ENCODE assay signal across 13 cellular contexts in genomic region chr2:104769096-104769495, GRCh38.
DNase-seq lines count a peak whose midpoint lies in the region; ATAC-seq and TF ChIP-seq lines count a peak whose summit lies in the region.
"Had no signal": no experiment of that assay in that cellular context is flagged by ENCODE, and none has a peak within 500 bp of the region (broad histone marks: within the 10 kb centered on the region; RNA-seq: fewer than 3 reads in every experiment).

No MANE protein-coding gene starts in this region.

- H3K27me3 ChIP-seq in SJSA1 (replicated peaks) = no peaks in the 10 kb centered on the region

- no peak overlapping the region for H3K4me3 ChIP-seq in AG10803 (ENCODE audit: low read length)
- H3K4me3 ChIP-seq in SJSA1 = no peak overlapping the region
- no peak overlapping the region for H3K4me3 ChIP-seq in epithelial cell of proximal tubule (ENCODE audit: low read depth, low read length)
- H3K4me3 ChIP-seq: A549 had no signal

- peaks cover 27% of the 10 kb centered on the region for H3K4me1 ChIP-seq in SJSA1 (replicated peaks)
- H3K4me1 ChIP-seq: A549 had no signal

- no peaks in the 10 kb centered on the region for H3K36me3 ChIP-seq in SJSA1
- H3K36me3 ChIP-seq: WERI-Rb-1 had no signal

- ATAC-seq in HG03354 (IDR thresholded peaks at IDR 0.05; ENCODE audit: poor library complexity, severe bottlenecking, unreplicated experiment) = no peak
- ATAC-seq: A549, sciatic nerve had no signal

- no peak for TF ChIP-seq CTCF in AG10803 (conservative IDR thresholded peaks at IDR 0.05; ENCODE audit: low read length)
- TF ChIP-seq CTCF in epithelial cell of proximal tubule (conservative IDR thresholded peaks at IDR 0.05; ENCODE audit: low read depth, low read length) = no peak

- DNase-seq in AG10803 (ENCODE audit: low read depth) (peak; percentile 81), SJSA1 (ENCODE audit: low read depth in 1 of 2, low spot score in 2 of 2) (peak in 1 of 2 experiments; percentile 80), epithelial cell of proximal tubule (ENCODE audit: low read depth) (peak; percentile 86), myocyte (ENCODE audit: low read depth) (peak; percentile 50), DMS 273 treated with DMSO at 0.1 percent for 48 hours (lab: John Stamatoyannopoulos, UW) (no peak), GDM1 (lab: John Stamatoyannopoulos, UW) (no peak), UCSD-AML1 (lab: John Stamatoyannopoulos, UW; ENCODE audit: unreplicated experiment) (no peak)
- DNase-seq: activated CD8-positive, alpha-beta memory T cell treated with anti-CD3 and anti-CD28 coated beads for 24 hours; anterior cingulate cortex; WERI-Rb-1 had no signal

- H3K27ac ChIP-seq in SJSA1 = peak overlapping the region; percentile 89
- H3K27ac ChIP-seq: A549, WERI-Rb-1 had no signal

- H3K9me3 ChIP-seq in SJSA1 (replicated peaks) = no peaks in the 10 kb centered on the region

Comparison
In these comparisons a context has a peak if more than half of its experiments do, and no peak if none do; other contexts are left out.
1. DNase-seq: peak in AG10803 (single experiment), epithelial cell of proximal tubule (single experiment) and myocyte (single experiment); none in DMS 273 treated with DMSO at 0.1 percent for 48 hours (single experiment), GDM1 (single experiment) and UCSD-AML1 (single experiment).